14 cellular contexts compared by ENCODE assay signal in genomic region chr13:27264648-27265047, GRCh38. TPM values are rescaled to one million over a fixed set of nuclear protein-coding genes. Genes with fewer than 3 reads are reported as not detected.
DNase-seq lines count a peak whose midpoint lies in the region; ATAC-seq and TF ChIP-seq lines count a peak whose summit lies in the region.
"Had no signal": no experiment of that assay in that cellular context is flagged by ENCODE, and none has a peak within 500 bp of the region (broad histone marks: within the 10 kb centered on the region; RNA-seq: fewer than 3 reads in every experiment).

No MANE protein-coding gene starts in this region.

- CTCF ChIA-PET in activated CD8-positive, alpha-beta T cell treated with anti-CD3 and anti-CD28 coated beads for 36 hours (lab: Charles Lee), result interaction anchor here (0.9 to 1.0 kb wide), 2 partner anchors 34 to 279 kb away, joined by 3 read pairs; no protein-coding TSS in a partner anchor
- CTCF ChIA-PET in activated CD8-positive, alpha-beta T cell treated with anti-CD3 and anti-CD28 coated beads, Interleukin-2, amount 10 ng/mL, durations not matched to agents 7 days and 5 days (lab: Charles Lee), result interaction anchor here (0.9 kb wide), 1 partner anchor 11 kb away, joined by 3 read pairs; no protein-coding TSS in a partner anchor
- CTCF ChIA-PET in T-cell (lab: Charles Lee), result no interaction called here

- no peaks in the 10 kb centered on the region for H3K27me3 Mint-ChIP-seq in activated CD8-positive, alpha-beta T cell treated with anti-CD3 and anti-CD28 coated beads for 36 hours
- H3K27me3 Mint-ChIP-seq in activated CD8-positive, alpha-beta T cell treated with anti-CD3 and anti-CD28 coated beads, Interleukin-2, amount 10 ng/mL, durations not matched to agents 7 days and 5 days (ENCODE audit: low read depth), result no peaks in the 10 kb centered on the region
- H3K27me3 Mint-ChIP-seq in T-cell, result no peaks in the 10 kb centered on the region

- peaks cover 4 to 60% (median 23%) of the 10 kb centered on the region in 3 donors for H3K4me1 ChIP-seq in gastroesophageal sphincter
- peaks cover 0 to 37% (median 30%) of the 10 kb centered on the region in 4 donors for H3K4me1 ChIP-seq in sigmoid colon

- H3K36me3 ChIP-seq in gastroesophageal sphincter, result peaks cover 0 to 22% of the 10 kb centered on the region in 2 donors
- peaks cover 0 to 6% (median 0%) of the 10 kb centered on the region in 4 donors for H3K36me3 ChIP-seq in sigmoid colon

- intact Hi-C loops in activated CD8-positive, alpha-beta T cell treated with anti-CD3 and anti-CD28 coated beads for 36 hours (cut with micrococcal nuclease), result loop anchor here (5.0 kb wide), 1 partner anchor 83 kb away; no protein-coding TSS in a partner anchor
- intact Hi-C loops in sigmoid colon (cut with DNase I), result no loop called here

- no peak for DNase-seq in activated CD8-positive, alpha-beta T cell treated with anti-CD3 and anti-CD28 coated beads for 36 hours
- no peak for DNase-seq in activated CD8-positive, alpha-beta T cell treated with anti-CD3 and anti-CD28 coated beads, Interleukin-2, amount 10 ng/mL, durations not matched to agents 7 days and 5 days
- DNase-seq in T-cell, result no peak
- no peak for DNase-seq in sigmoid colon
- DNase-seq: activated gamma-delta T cell; effector memory CD4-positive, alpha-beta T cell; NCI-H345; small intestine; stimulated activated naive CD8-positive, alpha-beta T cell treated with anti-CD3 and anti-CD28 coated beads, Interleukin-15, Interleukin-2, amounts not matched to agents 100 U/mL and 50 U/mL, for 24 hours had no signal

- WGBS in gastroesophageal sphincter (ENCODE audit: low coverage in 1 of 2), 2 donors, result 13% methylated on average over 1 of the region's 1 CpG; no CpG with 5 or more reads in 1 of the 2 donors
- WGBS in sigmoid colon, 2 donors, result 71% methylated on average over 1 of the region's 1 CpG

- no peaks in the 10 kb centered on the region for H3K27me3 ChIP-seq in gastroesophageal sphincter
- H3K27me3 ChIP-seq in sigmoid colon, result no peaks in the 10 kb centered on the region

- H3K9me3 ChIP-seq in gastroesophageal sphincter (no peaks in the 10 kb centered on the region), sigmoid colon (no peaks in the 10 kb centered on the region)
- H3K9me3 ChIP-seq: SK-N-SH had no signal

- H3K4me3 ChIP-seq in gastroesophageal sphincter (no peak overlapping the region), sigmoid colon (no peak overlapping the region)

- TF ChIP-seq POLR2A in gastroesophageal sphincter (IDR thresholded peaks at IDR 0.05), result no peak
- TF ChIP-seq POLR2A in sigmoid colon (IDR thresholded peaks at IDR 0.05), result no peak

- H3K27ac ChIP-seq in gastroesophageal sphincter, result peak overlapping the region; percentile 49 to 76 (median 71)
- peak overlapping the region; percentile 18 to 70 (median 64) for H3K27ac ChIP-seq in sigmoid colon

- no peak for TF ChIP-seq CTCF in activated CD8-positive, alpha-beta T cell treated with anti-CD3 and anti-CD28 coated beads for 36 hours (IDR thresholded peaks at IDR 0.05)
- TF ChIP-seq CTCF in gastroesophageal sphincter (IDR thresholded peaks at IDR 0.05), result no peak
- no peak for TF ChIP-seq CTCF in sigmoid colon (IDR thresholded peaks at IDR 0.05)

- no peak for TF ChIP-seq EP300 in gastroesophageal sphincter (IDR thresholded peaks at IDR 0.05)
- TF ChIP-seq EP300 in sigmoid colon (IDR thresholded peaks at IDR 0.05), result no peak

- no peaks in the 10 kb centered on the region for H3K9me3 Mint-ChIP-seq in activated CD8-positive, alpha-beta T cell treated with anti-CD3 and anti-CD28 coated beads for 36 hours
- no peaks in the 10 kb centered on the region for H3K9me3 Mint-ChIP-seq in activated CD8-positive, alpha-beta T cell treated with anti-CD3 and anti-CD28 coated beads, Interleukin-2, amount 10 ng/mL, durations not matched to agents 7 days and 5 days (ENCODE audit: insufficient read depth)
- H3K9me3 Mint-ChIP-seq in T-cell, result no peaks in the 10 kb centered on the region

- peaks cover 40% of the 10 kb centered on the region for H3K4me1 Mint-ChIP-seq in activated CD8-positive, alpha-beta T cell treated with anti-CD3 and anti-CD28 coated beads for 36 hours (ENCODE audit: low read depth)
- peaks cover 30% of the 10 kb centered on the region for H3K4me1 Mint-ChIP-seq in activated CD8-positive, alpha-beta T cell treated with anti-CD3 and anti-CD28 coated beads, Interleukin-2, amount 10 ng/mL, durations not matched to agents 7 days and 5 days (ENCODE audit: low read depth)
- peaks cover 51 to 53% (median 52%) of the 10 kb centered on the region in 3 donors for H3K4me1 Mint-ChIP-seq in T-cell

- POLR2A ChIA-PET in activated CD8-positive, alpha-beta T cell treated with anti-CD3 and anti-CD28 coated beads for 36 hours (lab: Charles Lee), result interaction anchor here (1.6 to 8.9 kb wide), 2 partner anchors 8 to 12 kb away, joined by 3 to 93 read pairs; no protein-coding TSS in a partner anchor
- POLR2A ChIA-PET in activated CD8-positive, alpha-beta T cell treated with anti-CD3 and anti-CD28 coated beads, Interleukin-2, amount 10 ng/mL, durations not matched to agents 7 days and 5 days (lab: Charles Lee), result interaction anchor here (1.2 kb wide), 1 partner anchor 14 kb away, joined by 4 read pairs; no protein-coding TSS in a partner anchor
- POLR2A ChIA-PET in T-cell (lab: Charles Lee), result no interaction called here

- ATAC-seq in activated CD8-positive, alpha-beta T cell treated with anti-CD3 and anti-CD28 coated beads for 36 hours, result no peak
- no peak for ATAC-seq in activated CD8-positive, alpha-beta T cell treated with anti-CD3 and anti-CD28 coated beads, Interleukin-2, amount 10 ng/mL, durations not matched to agents 7 days and 5 days
- ATAC-seq in T-cell (replicated peaks in 1 of 4) (no peak), gastroesophageal sphincter (no peak), GM18520 (IDR thresholded peaks at IDR 0.05; ENCODE audit: unreplicated experiment) (no peak), HG03095 (IDR thresholded peaks at IDR 0.05; ENCODE audit: unreplicated experiment) (no peak), HG02840 (IDR thresholded peaks at IDR 0.05; ENCODE audit: low FRiP score, unreplicated experiment) (no peak)

- peak overlapping the region; percentile 11 for H3K27ac Mint-ChIP-seq in activated CD8-positive, alpha-beta T cell treated with anti-CD3 and anti-CD28 coated beads for 36 hours
- H3K27ac Mint-ChIP-seq in activated CD8-positive, alpha-beta T cell treated with anti-CD3 and anti-CD28 coated beads, Interleukin-2, amount 10 ng/mL, durations not matched to agents 7 days and 5 days, result no peak overlapping the region
- peak overlapping the region; percentile 27 to 66 for H3K27ac Mint-ChIP-seq in T-cell

- no peak overlapping the region for H3K4me3 Mint-ChIP-seq in activated CD8-positive, alpha-beta T cell treated with anti-CD3 and anti-CD28 coated beads for 36 hours
- H3K4me3 Mint-ChIP-seq in activated CD8-positive, alpha-beta T cell treated with anti-CD3 and anti-CD28 coated beads, Interleukin-2, amount 10 ng/mL, durations not matched to agents 7 days and 5 days, result no peak overlapping the region
- no peak overlapping the region for H3K4me3 Mint-ChIP-seq in T-cell

- peaks cover 22% of the 10 kb centered on the region for H3K36me3 Mint-ChIP-seq in activated CD8-positive, alpha-beta T cell treated with anti-CD3 and anti-CD28 coated beads for 36 hours (ENCODE audit: low read depth)
- H3K36me3 Mint-ChIP-seq in activated CD8-positive, alpha-beta T cell treated with anti-CD3 and anti-CD28 coated beads, Interleukin-2, amount 10 ng/mL, durations not matched to agents 7 days and 5 days (ENCODE audit: low read depth), result peaks cover 25% of the 10 kb centered on the region
- peaks cover 11% of the 10 kb centered on the region for H3K36me3 Mint-ChIP-seq in T-cell

RNA-seq across cellular contexts. Expression of gene RASL11A, which starts 6.0 kb away (rescaled TPM):
- 1 to 10 TPM; 2.7 to 3.1 TPM for total RNA-seq in activated CD8-positive, alpha-beta T cell treated with anti-CD3 and anti-CD28 coated beads for 36 hours
- total RNA-seq in activated CD8-positive, alpha-beta T cell treated with anti-CD3 and anti-CD28 coated beads, Interleukin-2, amount 10 ng/mL, durations not matched to agents 7 days and 5 days, result under 1 TPM; 0.52 to 0.92 TPM
- 1 to 10 TPM in 4 of 5 donors, under 1 TPM in 1; 0.96 to 5.4 (median 2.1) TPM for total RNA-seq in T-cell
- 10 to 100 TPM; 12.8 to 53.6 (median 35.4) TPM for total RNA-seq in gastroesophageal sphincter
- 100 to 1,000 TPM in 1 of 4 donors, 10 to 100 TPM in 3; 14.1 to 123 (median 18.4) TPM for total RNA-seq in sigmoid colon
- 10 to 100 TPM; 33.0 to 51.6 (median 43.1) TPM for polyA plus RNA-seq in sigmoid colon

RNA-seq across cellular contexts. Expression of gene RPL21, which starts 13.3 kb away (rescaled TPM):
- 1,000 to 10,000 TPM; 1,401 to 1,445 TPM for total RNA-seq in activated CD8-positive, alpha-beta T cell treated with anti-CD3 and anti-CD28 coated beads for 36 hours
- total RNA-seq in activated CD8-positive, alpha-beta T cell treated with anti-CD3 and anti-CD28 coated beads, Interleukin-2, amount 10 ng/mL, durations not matched to agents 7 days and 5 days, result 100 to 1,000 TPM; 784 to 807 TPM
- total RNA-seq in T-cell (1,000 to 10,000 TPM; 1,968 to 2,258 (median 2,221) TPM), gastroesophageal sphincter (1,000 to 10,000 TPM in 3 of 4 donors, 100 to 1,000 TPM in 1; 336 to 1,611 (median 1,228) TPM), sigmoid colon (1,000 to 10,000 TPM in 3 of 4 donors, 100 to 1,000 TPM in 1; 708 to 2,145 (median 1,875) TPM)
- polyA plus RNA-seq in sigmoid colon, result 1,000 to 10,000 TPM; 1,833 to 2,533 (median 1,930) TPM

Comparison
In these comparisons a context has a peak if more than half of its experiments do, and no peak if none do; other contexts are left out.
1. CTCF ChIA-PET loops: an anchor here in activated CD8-positive, alpha-beta T cell treated with anti-CD3 and anti-CD28 coated beads for 36 hours (0.9 to 1.0 kb wide) and activated CD8-positive, alpha-beta T cell treated with anti-CD3 and anti-CD28 coated beads, Interleukin-2, amount 10 ng/mL, durations not matched to agents 7 days and 5 days (0.9 kb wide); none called in T-cell.
2. POLR2A ChIA-PET loops: an anchor here in activated CD8-positive, alpha-beta T cell treated with anti-CD3 and anti-CD28 coated beads for 36 hours (1.6 to 8.9 kb wide) and activated CD8-positive, alpha-beta T cell treated with anti-CD3 and anti-CD28 coated beads, Interleukin-2, amount 10 ng/mL, durations not matched to agents 7 days and 5 days (1.2 kb wide); none called in T-cell.